Comparison of ENCODE assay signal across 18 cellular contexts in the genomic region with DNA sequence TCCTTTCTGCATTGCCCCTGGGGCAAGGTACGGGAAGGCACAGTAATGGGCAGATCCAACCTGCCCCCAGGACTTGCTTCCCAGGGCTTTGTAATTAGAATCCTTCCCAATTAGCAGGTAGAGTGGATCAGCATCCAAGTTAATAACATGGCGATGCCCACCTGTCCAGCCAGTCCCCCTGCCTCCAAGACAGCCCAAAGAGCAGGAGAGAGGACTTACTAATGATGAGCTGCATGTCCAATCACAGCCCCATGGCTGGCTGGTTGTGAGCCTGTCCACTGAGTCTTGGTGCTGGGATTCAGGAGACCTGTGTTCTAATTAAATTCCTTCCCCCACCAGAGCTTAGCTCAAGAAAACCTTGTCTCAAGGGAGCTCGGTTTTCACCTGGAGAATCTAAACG. TPM values are rescaled to one million over a fixed set of nuclear protein-coding genes. Genes with fewer than 3 reads are reported as not detected.
DNase-seq lines count a peak whose midpoint lies in the region; ATAC-seq and TF ChIP-seq lines count a peak whose summit lies in the region.
"Had no signal": no experiment of that assay in that cellular context is flagged by ENCODE, and none has a peak within 500 bp of the region (broad histone marks: within the 10 kb centered on the region; RNA-seq: fewer than 3 reads in every experiment).

No MANE protein-coding gene starts in this region.

- no peak overlapping the region for H3K4me3 ChIP-seq in mammary epithelial cell (replicated peaks in 1 of 3; ENCODE audit: insufficient read depth in 1 of 3, low read depth in 2 of 3, low read length in 3 of 3)
- H3K4me3 ChIP-seq: BLaER1, GM12878 had no signal

- H3K79me2 ChIP-seq in mammary epithelial cell (ENCODE audit: insufficient read depth, low read length), result no peaks in the 10 kb centered on the region

- dilution Hi-C loops in mammary epithelial cell (cut with HindIII; ENCODE audit: low sequenced_read_pairs), result no loop called here

- intact Hi-C loops in posterior vena cava (cut with DNase I) (no loop called here), mammary epithelial cell (cut with micrococcal nuclease) (no loop called here)

- H3K4me1 ChIP-seq in mammary epithelial cell (ENCODE audit: insufficient read depth, low read length), result no peaks in the 10 kb centered on the region

- no peaks in the 10 kb centered on the region for H3K36me3 ChIP-seq in mammary epithelial cell (ENCODE audit: insufficient read depth, low read length)
- H3K36me3 ChIP-seq: BE2C, BLaER1 had no signal

- no peak for TF ChIP-seq CTCF in mammary epithelial cell (conservative IDR thresholded peaks at IDR 0.05 in 1 of 2, IDR thresholded peaks at IDR 0.05 in 1 of 2; ENCODE audit: extremely low read depth in 1 of 2, insufficient read depth in 1 of 2, low read depth in 1 of 2, low read length in 2 of 2)

- 59% methylated on average over 4 of the region's 4 CpGs for WGBS in mammary epithelial cell (ENCODE audit: low coverage, missing lambda C conversion rate)

- H3K9me3 ChIP-seq in mammary epithelial cell (replicated peaks; ENCODE audit: insufficient read depth, low read length), result no peaks in the 10 kb centered on the region
- H3K9me3 ChIP-seq: BE2C, BLaER1 had no signal

- no peak overlapping the region for H3K27ac ChIP-seq in mammary epithelial cell (ENCODE audit: insufficient read depth, low read depth, low read length)
- H3K27ac ChIP-seq: BLaER1 had no signal

- no peak overlapping the region for H3K9ac ChIP-seq in mammary epithelial cell (ENCODE audit: insufficient read depth, low read length)
- H3K9ac ChIP-seq: BLaER1 had no signal

- no peak for TF ChIP-seq POLR2A in GM18505 (IDR thresholded peaks at IDR 0.05; ENCODE audit: borderline replicate concordance, extremely low read depth, insufficient read depth, insufficient read length)

- in situ Hi-C loops in mammary epithelial cell (cut with MboI; ENCODE audit: low sequenced_read_pairs in 2 of 2), result no loop called here

- H4K20me1 ChIP-seq in mammary epithelial cell (ENCODE audit: insufficient read depth, low read length), result no peaks in the 10 kb centered on the region
- H4K20me1 ChIP-seq: BLaER1 had no signal

- no peaks in the 10 kb centered on the region for H3K27me3 ChIP-seq in mammary epithelial cell (ENCODE audit: insufficient read depth, low read length)
- H3K27me3 ChIP-seq: BE2C, BLaER1 had no signal

- no peak overlapping the region for H3K4me2 ChIP-seq in mammary epithelial cell (ENCODE audit: insufficient read depth, low read depth, low read length)
- H3K4me2 ChIP-seq: BLaER1 had no signal

- H2AFZ ChIP-seq in mammary epithelial cell (ENCODE audit: low read depth, low read length), result no peak overlapping the region

- CTCF ChIA-PET in mammary epithelial cell (lab: Charles Lee; ENCODE audit: low non-redundant PET), result no interaction called here

- ATAC-seq in GM18505 (IDR thresholded peaks at IDR 0.05; ENCODE audit: unreplicated experiment) (no peak), GM18909 (IDR thresholded peaks at IDR 0.05; ENCODE audit: poor library complexity, unreplicated experiment) (no peak)
- ATAC-seq: GM12878 had no signal

- no TSS peak for BruUV-seq in mammary epithelial cell (replicated peaks; lab: Mats Ljungman, UMichigan)

- DNase-seq in SK-N-DZ (ENCODE audit: low spot score) (peak; percentile 33), ecto neural progenitor cell (ENCODE audit: low spot score) (peak; percentile 36), posterior vena cava (ENCODE audit: low spot score) (peak; percentile 52), mammary epithelial cell (no peak)
- DNase-seq: 8988T; ACHN; BE2C; C1 segment of cervical spinal cord; CD4-positive, alpha-beta memory T cell; CD4-positive, CD25-positive, alpha-beta regulatory T cell; CD8-positive, alpha-beta memory T cell; COR-L47; DMS79 treated with DMSO at 0.1 percent for 48 hours; GDM1 had no signal

RNA-seq across cellular contexts. Expression of a gene that starts 49.0 kb away (rescaled TPM):
- polyA plus RNA-seq in SK-N-DZ (2014; cell fraction: cytosol; rRNA removed), result 6,363 and 6,437 TPM in 2 replicates
- polyA plus RNA-seq in SK-N-DZ (2014; cell fraction: nucleus; rRNA removed), result 4,094 and 5,696 TPM in 2 replicates
- total RNA-seq in posterior vena cava (1,000 to 10,000 TPM; 1,129 to 1,204 TPM), mammary epithelial cell (1,000 to 10,000 TPM; 1,075 to 1,343 TPM)
- 3,275 TPM for polyA plus RNA-seq in mammary epithelial cell
- 684 TPM for polyA minus RNA-seq in mammary epithelial cell

RNA-seq across cellular contexts. Expression of a gene that starts 53.3 kb away (rescaled TPM):
- 9.3 and 10.5 TPM in 2 replicates for polyA plus RNA-seq in SK-N-DZ (2014; cell fraction: cytosol; rRNA removed)
- polyA plus RNA-seq in SK-N-DZ (2014; cell fraction: nucleus; rRNA removed), result 8.3 and 15.0 TPM in 2 replicates
- total RNA-seq in posterior vena cava (10 to 100 TPM in 1 of 2 donors, 1 to 10 TPM in 1; 8.2 to 10.1 TPM), mammary epithelial cell (10 to 100 TPM; 20.8 to 21.2 TPM)
- 12.5 TPM for polyA plus RNA-seq in mammary epithelial cell
- polyA minus RNA-seq in mammary epithelial cell, result 31.3 TPM
